Comparison of ENCODE assay signal across 13 cellular contexts in genomic region chr12:31965090-31965489, GRCh38. TPM values are rescaled to one million over a fixed set of nuclear protein-coding genes. Genes with fewer than 3 reads are reported as not detected.
DNase-seq lines count a peak whose midpoint lies in the region; ATAC-seq and TF ChIP-seq lines count a peak whose summit lies in the region.
"Had no signal": no experiment of that assay in that cellular context is flagged by ENCODE, and none has a peak within 500 bp of the region (broad histone marks: within the 10 kb centered on the region; RNA-seq: fewer than 3 reads in every experiment).

No MANE protein-coding gene starts in this region.

- H3K4me3 Mint-ChIP-seq in endodermal cell, result peak overlapping the region; percentile 22

- CTCF ChIA-PET in GM10248 (lab: Yijun Ruan, JAX), result interaction anchor here (1.2 kb wide), 1 partner anchor 18 kb away, joined by 4 read pairs; no protein-coding TSS in a partner anchor

- H3K9me3 ChIP-seq in endodermal cell (ENCODE audit: control insufficient read depth, low read length) (peaks cover 47% of the 10 kb centered on the region), testis (no peaks in the 10 kb centered on the region)
- H3K9me3 ChIP-seq: left ventricle myocardium inferior had no signal

- peaks cover 38% of the 10 kb centered on the region for H3K9me3 Mint-ChIP-seq in endodermal cell

- no peak for TF ChIP-seq CTCF in endodermal cell (conservative IDR thresholded peaks at IDR 0.05)
- TF ChIP-seq CTCF in testis (IDR thresholded peaks at IDR 0.05), result no peak
- TF ChIP-seq CTCF in GM10248 (IDR thresholded peaks at IDR 0.05; ENCODE audit: control extremely low read depth, extremely low read depth, low read depth, missing control alignments), result no peak

- H3K4me1 ChIP-seq in endodermal cell (ENCODE audit: control insufficient read depth, insufficient read depth, low read length), result peaks cover 4% of the 10 kb centered on the region
- H3K4me1 ChIP-seq in testis, result peaks cover 43% of the 10 kb centered on the region

- H3K27me3 Mint-ChIP-seq in endodermal cell (ENCODE audit: insufficient read depth), result no peaks in the 10 kb centered on the region

- H3K36me3 Mint-ChIP-seq in endodermal cell (ENCODE audit: low read depth), result peaks cover 82% of the 10 kb centered on the region

- H3K36me3 ChIP-seq in endodermal cell (ENCODE audit: control insufficient read depth, insufficient read depth, low read length) (peaks cover 65% of the 10 kb centered on the region), testis (ENCODE audit: low read depth, missing control alignments) (no peaks in the 10 kb centered on the region)

- H3K4me1 Mint-ChIP-seq in endodermal cell, result peaks cover 65% of the 10 kb centered on the region

- no peak for TF ChIP-seq POLR2A in testis (IDR thresholded peaks at IDR 0.05)

- H3K27ac Mint-ChIP-seq in endodermal cell, result peak overlapping the region; percentile 77

- POLR2A ChIA-PET in GM10248 (lab: Yijun Ruan, JAX), result no interaction called here

- WGBS in endodermal cell (ENCODE audit: insufficient coverage in 1 of 2, insufficient read length in 1 of 2), 2 experiments, result 94 to 95% methylated on average over 9 of the region's 9 CpGs
- WGBS in testis, 2 donors, result 72 to 82% methylated on average over 9 of the region's 9 CpGs

- H3K27ac ChIP-seq in endodermal cell (ENCODE audit: low read depth, low read length), result no peak overlapping the region
- no peak overlapping the region for H3K27ac ChIP-seq in testis
- H3K27ac ChIP-seq: epithelial cell of prostate had no signal

- no peak overlapping the region for H3K9ac ChIP-seq in endodermal cell (ENCODE audit: extremely low read depth, low read length, poor library complexity, severe bottlenecking)

- intact Hi-C loops in testis (cut with DNase I; ENCODE audit: low total_unique reads), result no loop called here

- peak; percentile 34 for DNase-seq in activated naive CD4-positive, alpha-beta T cell treated with Interleukin-2 at 50 U/mL for 16 hours
- no peak for DNase-seq in activated naive CD4-positive, alpha-beta T cell (lab: John Stamatoyannopoulos, UW)
- DNase-seq in activated CD4-positive, alpha-beta T cell treated with anti-CD3 and anti-CD28 coated beads for 48 hours, result peak; percentile 26
- DNase-seq in endodermal cell (peak; percentile 47), testis (peak; percentile 30), SW480 (ENCODE audit: low spot score) (no peak), GM10248 (ENCODE audit: extremely low spot score) (no peak)
- DNase-seq: left ventricle myocardium inferior, NCI-H1694 treated with DMSO at 0.1 percent for 48 hours had no signal

- H3K4me3 ChIP-seq in endodermal cell (ENCODE audit: low read length) (peak overlapping the region; percentile 57), testis (no peak overlapping the region)
- H3K4me3 ChIP-seq: left ventricle myocardium inferior, skin epidermis had no signal

- H3K27me3 ChIP-seq in endodermal cell (ENCODE audit: control insufficient read depth, insufficient read depth, low read length, poor library complexity, severe bottlenecking), result no peaks in the 10 kb centered on the region
- no peaks in the 10 kb centered on the region for H3K27me3 ChIP-seq in testis

- no peak for ATAC-seq in HG03025 (IDR thresholded peaks at IDR 0.05; ENCODE audit: low FRiP score, unreplicated experiment)
- ATAC-seq: SK-N-SH treated with all-trans-retinoic acid at 6 μM for 48 hours had no signal

RNA-seq across cellular contexts. Expression of gene RESF1, which starts 5.9 kb away (rescaled TPM):
- 100 to 1,000 TPM; 152 to 201 TPM for total RNA-seq in endodermal cell
- polyA plus RNA-seq in endodermal cell (2013, experiment 1 of 2), result 42.0 TPM
- polyA plus RNA-seq in endodermal cell (2013, experiment 2 of 2), result 45.3 TPM
- 100 to 1,000 TPM in 1 of 2 donors, 10 to 100 TPM in 1; 96.1 to 101 TPM for total RNA-seq in testis
- 13.7 TPM for polyA plus RNA-seq in testis (ENCODE audit: insufficient read depth, low read depth, low replicate concordance)

Comparison
In these comparisons a context has a peak if more than half of its experiments do, and no peak if none do; other contexts are left out.
1. DNase-seq: peak in activated naive CD4-positive, alpha-beta T cell treated with Interleukin-2 at 50 U/mL for 16 hours (single experiment), activated CD4-positive, alpha-beta T cell treated with anti-CD3 and anti-CD28 coated beads for 48 hours (single experiment), endodermal cell (single experiment) and testis (single experiment); none in activated naive CD4-positive, alpha-beta T cell (0 of 4), SW480 (single experiment) and GM10248 (single experiment).